ENCODE assay signal across 1 cellular context in genomic region chr6:33692078-33692759, GRCh38.
TF ChIP-seq lines count a peak whose summit lies in the region.

No MANE protein-coding gene starts in this region.

TF ChIP-seq in H1, 55 proteins besides CTCF, POLR2A, EP300 and RAD21:
- TF ChIP-seq MAFK (IDR thresholded peaks at IDR 0.05; ENCODE audit: low read depth, low read length) (peak; percentile 79; the same call in 1 of the 2 replicates), BACH1 (IDR thresholded peaks at IDR 0.05; ENCODE audit: low read length) (0 out of 2 replicates have a peak, but pooled peaks have one; percentile 53), KDM4A (IDR thresholded peaks at IDR 0.05; ENCODE audit: low read depth, low read length, severe bottlenecking) (no peak), SP1 (IDR thresholded peaks at IDR 0.05; ENCODE audit: low read depth, low read length) (no peak), CBX8 (IDR thresholded peaks at IDR 0.05; ENCODE audit: borderline replicate concordance, low read depth, low read length) (no peak), ZNF274 (IDR thresholded peaks at IDR 0.05; ENCODE audit: borderline replicate concordance, extremely low read depth, low read length) (no peak), BCL11A (IDR thresholded peaks at IDR 0.05; ENCODE audit: low read depth in 2 of 2, low read length in 2 of 2) (no peak), EZH2 (IDR thresholded peaks at IDR 0.05; ENCODE audit: low read depth, low read length, severe bottlenecking) (no peak), POLR2AphosphoS5 (IDR thresholded peaks at IDR 0.05; ENCODE audit: low read depth, low read length) (no peak; the same call in 1 of the 2 replicates), MAX (IDR thresholded peaks at IDR 0.05) (peak; percentile 22; the same call in 1 of the 2 replicates), TBP (IDR thresholded peaks at IDR 0.05; ENCODE audit: low read depth, low read length) (no peak)
